In genomic region chr1:228238461-228238860, GRCh38 we compare ENCODE assay signal across 21 cellular contexts.
"Had no signal": no experiment of that assay in that cellular context is flagged by ENCODE, and none has a peak within 500 bp of the region (broad histone marks: within the 10 kb centered on the region; RNA-seq: fewer than 3 reads in every experiment).

No MANE protein-coding gene starts in this region.

- H3K4me3 ChIP-seq: lower lobe of right lung, pancreas, spleen, testis, tibial artery, uterus had no signal

- ATAC-seq: left ventricle myocardium superior; lower lobe of right lung; pancreas; sciatic nerve; stimulated activated memory B cell treated with anti-CD40 and anti-IgM and Interleukin-4, amounts not matched to agents 10 μg/mL and 1 μg/mL and 100 μg/mL, for 72 hours; stimulated activated naive CD8-positive, alpha-beta T cell treated with anti-CD3 and anti-CD28 coated beads, Interleukin-15, Interleukin-2, amounts not matched to agents 100 U/mL and 50 U/mL, for 24 hours had no signal

- H3K27me3 ChIP-seq: neutrophil, pancreas, spleen, testis, tibial artery, uterus had no signal

- FAIRE-seq: frontal cortex, keratinocyte, pancreas had no signal

- H3K4me1 ChIP-seq: lower lobe of right lung, pancreas, spleen, testis, tibial artery, uterus had no signal

- H3K36me3 ChIP-seq: neutrophil, uterus had no signal

- DNase-seq: cortex of kidney; effector CD4-positive, alpha-beta T cell; erythroblast; hypothalamus; immature natural killer cell; left ventricle myocardium superior; lower lobe of right lung; natural killer cell; pancreas; spleen; stimulated activated CD4-positive, alpha-beta T cell treated with anti-CD3 and anti-CD28 coated beads, Interleukin-4, amount 100 ng/mL, for 4 hours; stimulated activated naive CD8-positive, alpha-beta T cell treated with anti-CD3 and anti-CD28 coated beads, Interleukin-15, Interleukin-2, amounts not matched to agents 100 U/mL and 50 U/mL, for 24 hours; substantia nigra; testis; tibial artery; uterus had no signal

- H3K9me3 ChIP-seq: neutrophil, pancreas, testis had no signal

- H3K27ac ChIP-seq: lower lobe of right lung, neutrophil, pancreas, spleen, testis, tibial artery, uterus had no signal
